ENCODE assay signal across 9 cellular contexts in the genomic region with DNA sequence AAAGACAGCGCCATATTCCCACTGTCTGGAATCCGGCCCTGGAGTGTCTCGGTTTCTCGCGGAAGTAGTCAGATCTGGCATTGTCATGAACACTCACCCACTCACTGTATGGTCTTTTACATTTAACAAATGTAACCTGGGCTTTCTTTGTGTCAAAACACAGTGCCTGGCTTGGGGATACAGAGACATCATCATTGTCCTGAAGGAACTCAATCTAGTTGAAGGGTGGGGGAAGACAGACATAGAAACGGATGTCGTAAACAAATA. TPM values are rescaled to one million over a fixed set of nuclear protein-coding genes. Genes with fewer than 3 reads are reported as not detected.
DNase-seq lines count a peak whose midpoint lies in the region; ATAC-seq and TF ChIP-seq lines count a peak whose summit lies in the region.
"Had no signal": no experiment of that assay in that cellular context is flagged by ENCODE, and none has a peak within 500 bp of the region (broad histone marks: within the 10 kb centered on the region; RNA-seq: fewer than 3 reads in every experiment).

No MANE protein-coding gene starts in this region.

- H3K9me3 Mint-ChIP-seq in activated T-cell treated with anti-CD3 and anti-CD28 coated beads, Interleukin-2, amount 50 U/mL, for 72 hours, result no peaks in the 10 kb centered on the region
- H3K9me3 Mint-ChIP-seq in MCF 10A (ENCODE audit: unreplicated experiment) (no peaks in the 10 kb centered on the region), memory B cell (no peaks in the 10 kb centered on the region)

- CTCF ChIA-PET in MCF 10A (lab: Yijun Ruan, JAX), result interaction anchor here (0.7 to 3.5 kb wide), 21 partner anchors 9 to 587 kb away, joined by 3 to 56 read pairs (median 6); no protein-coding TSS in a partner anchor

- peak overlapping the region; percentile 80 for H3K4me3 ChIP-seq in thoracic aorta

- ATAC-seq in activated T-cell treated with anti-CD3 and anti-CD28 coated beads, Interleukin-2, amount 50 U/mL, for 72 hours (replicated peaks in 1 of 2), result no peak
- ATAC-seq in memory B cell (ENCODE audit: low read depth) (no peak), thoracic aorta (ENCODE audit: insufficient number of reproducible peaks, low FRiP score, low read depth) (no peak), HG03457 (IDR thresholded peaks at IDR 0.05; ENCODE audit: unreplicated experiment) (no peak), GM19328 (IDR thresholded peaks at IDR 0.05; ENCODE audit: unreplicated experiment) (no peak)

- intact Hi-C loops in MCF 10A (cut with micrococcal nuclease), result no loop called here

- no peaks in the 10 kb centered on the region for H3K36me3 Mint-ChIP-seq in activated T-cell treated with anti-CD3 and anti-CD28 coated beads, Interleukin-2, amount 50 U/mL, for 72 hours (ENCODE audit: insufficient read depth in 2 of 2)
- no peaks in the 10 kb centered on the region for H3K36me3 Mint-ChIP-seq in MCF 10A (ENCODE audit: insufficient read depth, unreplicated experiment)
- no peaks in the 10 kb centered on the region for H3K36me3 Mint-ChIP-seq in memory B cell

- no peak overlapping the region for H3K27ac Mint-ChIP-seq in activated T-cell treated with anti-CD3 and anti-CD28 coated beads, Interleukin-2, amount 50 U/mL, for 72 hours
- H3K27ac Mint-ChIP-seq in MCF 10A (ENCODE audit: low read depth, unreplicated experiment) (no peak overlapping the region), memory B cell (peak overlapping the region; percentile 49)

- H3K9me3 ChIP-seq in thoracic aorta, result no peaks in the 10 kb centered on the region

- peaks cover 11% of the 10 kb centered on the region for H3K4me1 Mint-ChIP-seq in activated T-cell treated with anti-CD3 and anti-CD28 coated beads, Interleukin-2, amount 50 U/mL, for 72 hours (ENCODE audit: low read depth)
- H3K4me1 Mint-ChIP-seq in MCF 10A (ENCODE audit: insufficient read depth, unreplicated experiment), result peaks cover 14% of the 10 kb centered on the region
- peaks cover 19% of the 10 kb centered on the region for H3K4me1 Mint-ChIP-seq in memory B cell

- POLR2A ChIA-PET in MCF 10A (lab: Yijun Ruan, JAX), result interaction anchor here (1.2 to 1.7 kb wide), 3 partner anchors 31 to 378 kb away, joined by 3 to 23 read pairs (median 15); no protein-coding TSS in a partner anchor

- BruUV-seq in MCF 10A (replicated peaks; lab: Mats Ljungman, UMichigan), result no TSS peak

- no peaks in the 10 kb centered on the region for H3K27me3 ChIP-seq in thoracic aorta (replicated peaks; ENCODE audit: insufficient read depth)

- peak overlapping the region; percentile 83 to 86 for H3K4me3 Mint-ChIP-seq in activated T-cell treated with anti-CD3 and anti-CD28 coated beads, Interleukin-2, amount 50 U/mL, for 72 hours
- peak overlapping the region; percentile 81 for H3K4me3 Mint-ChIP-seq in MCF 10A (ENCODE audit: unreplicated experiment)
- peak overlapping the region; percentile 83 for H3K4me3 Mint-ChIP-seq in memory B cell

- peaks cover 12 to 30% of the 10 kb centered on the region in 2 donors for H3K4me1 ChIP-seq in thoracic aorta (ENCODE audit: control insufficient read depth in 1 of 2, low read depth in 2 of 2)

- no peaks in the 10 kb centered on the region for H3K36me3 ChIP-seq in thoracic aorta

- no peak for DNase-seq in activated T-cell treated with anti-CD3 and anti-CD28 coated beads, Interleukin-2, amount 50 U/mL, for 72 hours
- DNase-seq in activated T-cell treated with anti-CD3 and anti-CD28 coated beads for 4 hours (no peak), MCF 10A (ENCODE audit: unreplicated experiment) (no peak), memory B cell (ENCODE audit: low spot score in 2 of 2) (no peak), thoracic aorta (ENCODE audit: low spot score) (no peak)
- no peak for DNase-seq in stimulated activated CD4-positive, alpha-beta T cell treated with anti-CD3 and anti-CD28 coated beads, Interleukin-15, amount 100 ng/mL, for 24 hours
- DNase-seq: stimulated activated CD8-positive, alpha-beta memory T cell treated with anti-CD3 and anti-CD28 coated beads, Interleukin-4, amount 100 ng/mL, for 48 hours had no signal

- peaks cover 54% of the 10 kb centered on the region for H3K27me3 Mint-ChIP-seq in activated T-cell treated with anti-CD3 and anti-CD28 coated beads, Interleukin-2, amount 50 U/mL, for 72 hours (ENCODE audit: low read depth)
- no peaks in the 10 kb centered on the region for H3K27me3 Mint-ChIP-seq in MCF 10A (ENCODE audit: insufficient read depth, unreplicated experiment)
- peaks cover 20% of the 10 kb centered on the region for H3K27me3 Mint-ChIP-seq in memory B cell

- TF ChIP-seq CTCF in MCF 10A (IDR thresholded peaks at IDR 0.05; ENCODE audit: unreplicated experiment) (no peak), thoracic aorta (IDR thresholded peaks at IDR 0.05) (no peak)

- H3K27ac ChIP-seq in thoracic aorta, result no peak overlapping the region

RNA-seq across cellular contexts. Expression of gene NECTIN1, which starts 1.3 kb away (rescaled TPM):
- total RNA-seq in activated T-cell treated with anti-CD3 and anti-CD28 coated beads, Interleukin-2, amount 50 U/mL, for 72 hours, result 1 to 10 TPM; 1.5 to 2.6 TPM
- total RNA-seq in MCF 10A (2022) (59.2 and 78.6 TPM in 2 replicates), thoracic aorta (1 to 10 TPM; 4.2 to 4.4 TPM)

Comparison
In these comparisons a context has a peak if more than half of its experiments do, and no peak if none do; other contexts are left out.
1. RNA of gene NECTIN1, which starts 1.3 kb away (total RNA-seq): 59.2 to 78.6 TPM in MCF 10A; 4.2 to 4.4 TPM in thoracic aorta and 1.5 to 2.6 TPM in activated T-cell treated with anti-CD3 and anti-CD28 coated beads, Interleukin-2, amount 50 U/mL, for 72 hours; every median in the first group is over 10 times any median in the second.
2. Peak in every context shown above with its lines, with median percentiles within 50 percentile points of each other: H3K4me3 Mint-ChIP-seq.